In the genomic region with DNA sequence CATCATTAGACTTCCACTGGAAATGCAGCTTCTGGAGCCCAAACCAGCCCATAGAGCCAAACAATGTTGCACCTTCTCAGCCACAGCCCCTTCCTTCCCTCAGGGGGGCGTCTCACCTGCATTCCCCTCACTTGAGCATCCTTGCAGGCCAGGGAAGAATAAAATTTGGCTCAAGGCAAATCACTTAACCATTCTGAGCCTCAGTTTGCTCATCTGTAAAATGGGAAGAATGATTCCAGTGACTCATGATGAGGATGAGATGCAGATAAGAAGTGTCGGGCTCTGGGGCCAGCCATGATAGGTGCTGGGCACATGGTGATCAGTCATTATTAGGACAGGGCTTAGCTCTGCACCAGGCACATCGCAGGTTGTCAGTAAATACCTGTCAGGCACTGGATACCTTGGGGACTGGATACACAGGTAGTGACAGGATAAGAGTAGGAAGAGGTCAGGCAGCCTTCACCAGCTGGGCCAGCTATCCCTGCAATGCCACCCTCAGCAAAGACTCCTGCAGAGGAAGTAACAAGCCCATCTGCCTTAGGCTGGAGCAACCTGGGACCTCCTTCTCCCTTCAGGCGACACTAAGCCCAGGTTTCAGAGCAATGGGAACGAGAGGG, we compare ENCODE assay signal across 19 cellular contexts.
"Had no signal": no experiment of that assay in that cellular context is flagged by ENCODE, and none has a peak within 500 bp of the region (broad histone marks: within the 10 kb centered on the region; RNA-seq: fewer than 3 reads in every experiment).

No MANE protein-coding gene starts in this region.

- H3K36me3 ChIP-seq: heart left ventricle, neutrophil, stomach, uterus had no signal

- DNase-seq: effector CD4-positive, alpha-beta T cell; heart left ventricle; hippocampal formation; kidney glomerular epithelial cell; mesendoderm; naive thymus-derived CD4-positive, alpha-beta T cell; nephron progenitor cell; stimulated activated CD4-positive, alpha-beta T cell treated with anti-CD3 and anti-CD28 coated beads, Interleukin-12 subunit alpha, Interleukin-12 subunit beta, amount 100 ng/mL, for 4 hours; stimulated activated naive CD4-positive, alpha-beta T cell; stomach; substantia nigra; trophoblast cell; uterus had no signal

- H3K9me3 ChIP-seq: neutrophil, uterus had no signal

- H3K36me3 Mint-ChIP-seq: naive thymus-derived CD4-positive, alpha-beta T cell had no signal

- H3K27ac Mint-ChIP-seq: nephron progenitor cell had no signal

- H3K27me3 ChIP-seq: heart left ventricle, neutrophil, stomach, uterus had no signal

- H3K27ac ChIP-seq: coronary artery, heart left ventricle, neutrophil, skin epidermis, stomach, uterus had no signal

- H3K4me1 ChIP-seq: heart left ventricle, stomach, uterus had no signal

- ATAC-seq: esophagus mucosa; heart left ventricle; naive thymus-derived CD4-positive, alpha-beta T cell; sciatic nerve had no signal

- H3K4me3 Mint-ChIP-seq: naive thymus-derived CD4-positive, alpha-beta T cell; nephron progenitor cell had no signal

- FAIRE-seq: frontal cortex had no signal

- H3K4me3 ChIP-seq: coronary artery, heart left ventricle, skin epidermis, stomach, uterus had no signal
